8 cellular contexts compared by ENCODE assay signal in the genomic region with DNA sequence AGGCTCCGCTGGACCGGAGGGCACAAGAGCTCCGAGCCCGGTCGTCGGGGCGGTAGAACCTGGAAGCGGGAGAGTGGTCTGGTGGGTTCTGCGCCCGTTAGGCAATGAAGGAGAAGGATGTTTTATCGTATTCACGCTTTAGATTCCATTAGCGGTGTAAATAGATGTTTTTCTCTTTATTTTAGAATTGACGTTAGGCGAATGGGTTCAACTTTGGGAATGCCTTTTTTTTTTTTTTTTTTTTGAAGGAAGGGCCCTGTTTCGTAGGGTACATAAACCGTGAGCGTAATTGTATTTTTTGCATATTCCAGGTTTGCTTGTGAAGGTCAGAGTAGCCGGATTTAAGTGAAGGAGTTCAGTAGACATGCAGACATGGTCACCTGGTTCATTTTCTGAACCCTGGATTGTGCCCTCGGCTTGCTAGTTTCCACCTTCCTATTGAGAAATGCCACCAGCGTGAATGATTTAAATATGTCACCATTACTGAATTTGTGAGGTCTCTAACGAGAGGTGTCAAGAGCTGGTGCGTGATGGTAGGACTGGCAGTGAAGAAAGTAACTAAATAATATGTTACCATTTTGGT. TPM values are rescaled to one million over a fixed set of nuclear protein-coding genes. Genes with fewer than 3 reads are reported as not detected.
DNase-seq lines count a peak whose midpoint lies in the region; TF ChIP-seq lines count a peak whose summit lies in the region.

No MANE protein-coding gene starts in this region.

- no peaks in the 10 kb centered on the region for H3K36me3 ChIP-seq in H7 (replicated peaks; ENCODE audit: control insufficient read depth, insufficient read depth, low read length)
- H3K36me3 ChIP-seq in SJCRH30, result no peaks in the 10 kb centered on the region

- TF ChIP-seq CTCF in fibroblast of villous mesenchyme (IDR thresholded peaks at IDR 0.05; ENCODE audit: insufficient read depth, low read depth, low read length) (no peak), GM10248 (IDR thresholded peaks at IDR 0.05; ENCODE audit: control extremely low read depth, extremely low read depth, low read depth, missing control alignments) (no peak)

- peak overlapping the region; percentile 74 for H3K27ac ChIP-seq in SJCRH30
- peak overlapping the region; percentile 81 to 98 (median 91) for H3K27ac ChIP-seq in skin epidermis

- POLR2A ChIA-PET in GM10248 (lab: Yijun Ruan, JAX), result interaction anchor here (0.6 to 2.5 kb wide), 10 partner anchors 9 to 847 kb away, joined by 3 to 22 read pairs (median 5); partner anchors contain the start of genes MON1A and QRICH1

- CTCF ChIA-PET in GM10248 (lab: Yijun Ruan, JAX), result interaction anchor here (0.9 to 2.3 kb wide), 4 partner anchors 9 to 138 kb away, joined by 3 to 22 read pairs (median 3); partner anchors contain the start of genes INKA1 and MON1A

- H3K27me3 ChIP-seq in H7 (ENCODE audit: control insufficient read depth, insufficient read depth, low read length) (no peaks in the 10 kb centered on the region), SJCRH30 (no peaks in the 10 kb centered on the region)

- no peaks in the 10 kb centered on the region for H3K9me3 ChIP-seq in SJCRH30 (replicated peaks)

- H3K4me3 ChIP-seq in H7 (ENCODE audit: insufficient read depth, low read depth, low read length) (peak overlapping the region; percentile 98), SJCRH30 (peak overlapping the region; percentile 78), fibroblast of villous mesenchyme (ENCODE audit: low read depth, low read length) (peak overlapping the region; percentile 94), skin epidermis (peak overlapping the region; percentile 60 to 96 (median 69))

- H3K4me1 ChIP-seq in SJCRH30, result no peaks in the 10 kb centered on the region

- DNase-seq in H7 (no peak), SJCRH30 (no peak), fibroblast of villous mesenchyme (ENCODE audit: low read depth) (peak; percentile 12), T1000 (lab: John Stamatoyannopoulos, UW) (no peak), GM10248 (ENCODE audit: extremely low spot score) (no peak), mucosa of gallbladder (ENCODE audit: low spot score) (no peak), DMS79 treated with DMSO at 0.1 percent for 48 hours (lab: John Stamatoyannopoulos, UW) (no peak)

RNA-seq across cellular contexts. Expression of gene RBM6, which starts 0.8 kb away (rescaled TPM):
- 41.6 and 72.7 TPM in 2 replicates for total RNA-seq in H7 (2014; rRNA removed; shearing (Covaris generic))
- 51.0 and 58.1 TPM in 2 replicates for total RNA-seq in SJCRH30 (2014; rRNA removed; shearing (Covaris generic))
- 52.2 and 61.7 TPM in 2 replicates for total RNA-seq in fibroblast of villous mesenchyme
- 89.2 TPM for total RNA-seq in mucosa of gallbladder

RNA-seq across cellular contexts. Expression of gene MON1A, which starts 11.1 kb away (rescaled TPM):
- total RNA-seq in H7 (2014; rRNA removed; shearing (Covaris generic)), result 10.2 and 15.9 TPM in 2 replicates
- total RNA-seq in SJCRH30 (2014; rRNA removed; shearing (Covaris generic)), result 5.4 and 6.1 TPM in 2 replicates
- total RNA-seq in fibroblast of villous mesenchyme, result 9.7 and 12.1 TPM in 2 replicates
- total RNA-seq in mucosa of gallbladder, result 9.7 TPM

RNA-seq across cellular contexts. Expression of gene MST1R, which starts 37.1 kb away (rescaled TPM):
- 0.76 and 2.0 TPM in 2 replicates for total RNA-seq in H7 (2014; rRNA removed; shearing (Covaris generic))
- not detected in 2 replicates for total RNA-seq in SJCRH30 (2014; rRNA removed; shearing (Covaris generic))
- total RNA-seq in fibroblast of villous mesenchyme, result under 0.01 and 0.32 TPM in 2 replicates
- 131 TPM for total RNA-seq in mucosa of gallbladder

Comparison
In these comparisons a context has a peak if more than half of its experiments do, and no peak if none do; other contexts are left out.
1. RNA of gene MST1R, which starts 37.1 kb away (total RNA-seq): 131 TPM in mucosa of gallbladder (single experiment); 0.76 to 2.0 TPM in H7, not detected in SJCRH30 and under 0.01 to 0.32 TPM in fibroblast of villous mesenchyme; every median in the first group is over 10 times any median in the second.
2. Peak in every context shown above with its lines, with median percentiles within 50 percentile points of each other: H3K4me3 ChIP-seq.